Comparison of ENCODE assay signal across 19 cellular contexts in genomic region chr6:122930252-122931180, GRCh38.
DNase-seq lines count a peak whose midpoint lies in the region; ATAC-seq and TF ChIP-seq lines count a peak whose summit lies in the region.
"Had no signal": no experiment of that assay in that cellular context is flagged by ENCODE, and none has a peak within 500 bp of the region (broad histone marks: within the 10 kb centered on the region; RNA-seq: fewer than 3 reads in every experiment).

No MANE protein-coding gene starts in this region.

- H3K4me2 ChIP-seq in neural progenitor cell = no peak overlapping the region

- no peaks in the 10 kb centered on the region for H4K20me1 ChIP-seq in neural progenitor cell (ENCODE audit: low read depth)

- no peak overlapping the region for H3K9ac ChIP-seq in neural progenitor cell

- H3F3A ChIP-seq in neural progenitor cell (ENCODE audit: low read depth) = no peaks in the 10 kb centered on the region

- H2AFZ ChIP-seq in neural progenitor cell (replicated peaks) = no peak overlapping the region

- no peaks in the 10 kb centered on the region for H3K36me3 ChIP-seq in neural progenitor cell
- H3K36me3 ChIP-seq in SJCRH30 = no peaks in the 10 kb centered on the region
- H3K36me3 ChIP-seq: stomach had no signal

- no peak overlapping the region for H3K27ac ChIP-seq in neural progenitor cell
- no peak overlapping the region for H3K27ac ChIP-seq in SJCRH30
- H3K27ac ChIP-seq: epithelial cell of prostate, stomach had no signal

- H3K9me3 ChIP-seq in neural progenitor cell (ENCODE audit: low read depth) (no peaks in the 10 kb centered on the region), SJCRH30 (replicated peaks) (no peaks in the 10 kb centered on the region)
- H3K9me3 ChIP-seq: stomach had no signal

- H3K79me2 ChIP-seq in neural progenitor cell (ENCODE audit: low read depth) = no peaks in the 10 kb centered on the region

- H3K4me1 ChIP-seq in neural progenitor cell = no peaks in the 10 kb centered on the region
- no peaks in the 10 kb centered on the region for H3K4me1 ChIP-seq in SJCRH30
- H3K4me1 ChIP-seq: stomach had no signal

- ATAC-seq in GM18498 (IDR thresholded peaks at IDR 0.05; ENCODE audit: unreplicated experiment) (peak; percentile 54), GM19043 (IDR thresholded peaks at IDR 0.05; ENCODE audit: low read depth, unreplicated experiment) (peak; percentile 57), HG02610 (IDR thresholded peaks at IDR 0.05; ENCODE audit: unreplicated experiment) (peak; percentile 69), HG03159 (IDR thresholded peaks at IDR 0.05; ENCODE audit: unreplicated experiment) (peak; percentile 72)

- no peaks in the 10 kb centered on the region for H3K27me3 Mint-ChIP-seq in neural progenitor cell (ENCODE audit: insufficient read depth, low read depth)
- H3K27me3 Mint-ChIP-seq: activated naive CD4-positive, alpha-beta T cell treated with anti-CD3 and anti-CD28 coated beads, Interleukin-2, amount 10 ng/mL, durations not matched to agents 7 days and 5 days; CD4-positive, CD25-positive, alpha-beta regulatory T cell had no signal

- no peaks in the 10 kb centered on the region for H3K36me3 Mint-ChIP-seq in neural progenitor cell
- H3K36me3 Mint-ChIP-seq: activated naive CD4-positive, alpha-beta T cell treated with anti-CD3 and anti-CD28 coated beads, Interleukin-2, amount 10 ng/mL, durations not matched to agents 7 days and 5 days; CD4-positive, CD25-positive, alpha-beta regulatory T cell had no signal

- no peak overlapping the region for H3K27ac Mint-ChIP-seq in neural progenitor cell
- H3K27ac Mint-ChIP-seq: activated naive CD4-positive, alpha-beta T cell treated with anti-CD3 and anti-CD28 coated beads, Interleukin-2, amount 10 ng/mL, durations not matched to agents 7 days and 5 days; CD4-positive, CD25-positive, alpha-beta regulatory T cell; nephron had no signal

- DNase-seq in neural progenitor cell (ENCODE audit: low spot score) (no peak), SJCRH30 (no peak), NCI-H146 treated with DMSO at 0.1 percent for 48 hours (lab: John Stamatoyannopoulos, UW; ENCODE audit: unreplicated experiment) (no peak)
- DNase-seq in stimulated activated naive CD4-positive, alpha-beta T cell treated with Interleukin-2 at 50 U/mL for 16 hours (lab: John Stamatoyannopoulos, UW) = no peak
- DNase-seq: activated CD4-positive, alpha-beta T cell treated with anti-CD3 and anti-CD28 coated beads for 1 hour; activated naive CD4-positive, alpha-beta T cell treated with anti-CD3 and anti-CD28 coated beads, Interleukin-2, amount 10 ng/mL, durations not matched to agents 7 days and 5 days; CD4-positive, CD25-positive, alpha-beta regulatory T cell; DMS79; mesenchymal stem cell; NCI-H1694; NCI-H446; SHP77; stomach had no signal

- H3K4me3 ChIP-seq in neural progenitor cell (no peak overlapping the region), SJCRH30 (no peak overlapping the region)
- H3K4me3 ChIP-seq: stomach had no signal

- no peaks in the 10 kb centered on the region for H3K9me3 Mint-ChIP-seq in neural progenitor cell

- H3K4me1 Mint-ChIP-seq in neural progenitor cell = no peaks in the 10 kb centered on the region
- H3K4me1 Mint-ChIP-seq: activated naive CD4-positive, alpha-beta T cell treated with anti-CD3 and anti-CD28 coated beads, Interleukin-2, amount 10 ng/mL, durations not matched to agents 7 days and 5 days; CD4-positive, CD25-positive, alpha-beta regulatory T cell; nephron had no signal

- H3K27me3 ChIP-seq in neural progenitor cell (no peaks in the 10 kb centered on the region), SJCRH30 (no peaks in the 10 kb centered on the region)
- H3K27me3 ChIP-seq: stomach had no signal

- H3K4me3 Mint-ChIP-seq in neural progenitor cell = no peak overlapping the region
- H3K4me3 Mint-ChIP-seq: activated naive CD4-positive, alpha-beta T cell treated with anti-CD3 and anti-CD28 coated beads, Interleukin-2, amount 10 ng/mL, durations not matched to agents 7 days and 5 days; CD4-positive, CD25-positive, alpha-beta regulatory T cell; nephron had no signal

- TF ChIP-seq CTCF in neural progenitor cell (IDR thresholded peaks at IDR 0.05) = no peak
